9 cellular contexts compared by ENCODE assay signal in genomic region chr2:216142540-216142939, GRCh38.
A peak's percentile ranks its signal among the peaks of the same experiment; 100 is the strongest.
DNase-seq lines count a peak whose midpoint lies in the region; ATAC-seq lines count a peak whose summit lies in the region.
"Had no signal": no experiment of that assay in that cellular context is flagged by ENCODE, and none has a peak within 500 bp of the region (broad histone marks: within the 10 kb centered on the region; RNA-seq: fewer than 3 reads in every experiment).

No MANE protein-coding gene starts in this region.

- ATAC-seq in HG02759 (IDR thresholded peaks at IDR 0.05; ENCODE audit: unreplicated experiment), result peak; percentile 99
- ATAC-seq in stimulated activated naive CD8-positive, alpha-beta T cell treated with anti-CD3 and anti-CD28 coated beads, Interleukin-15, Interleukin-2, amounts not matched to agents 100 U/mL and 50 U/mL, for 24 hours, result peak; percentile 86

- peaks cover 54% of the 10 kb centered on the region for H3K36me3 Mint-ChIP-seq in T-helper 1 cell treated with Interleukin-12 subunit alpha and Interleukin-12 subunit beta and Interleukin-4 antibody, amounts not matched to agents 30 μg/mL and 1 μg/mL, for 36 hours (ENCODE audit: low read depth)

- DNase-seq in activated gamma-delta T cell treated with Interleukin-2 at 50 U/mL for 16 hours (peak; percentile 15), activated gamma-delta T cell (lab: John Stamatoyannopoulos, UW) (no peak), NCI-H187 treated with DMSO at 0.1 percent for 48 hours (lab: John Stamatoyannopoulos, UW) (no peak), NCI-H526 treated with DMSO at 0.1 percent for 48 hours (lab: John Stamatoyannopoulos, UW) (no peak), midbrain (lab: John Stamatoyannopoulos, UW) (no peak)
- peak; percentile 26 for DNase-seq in stimulated activated naive CD8-positive, alpha-beta T cell treated with anti-CD3 and anti-CD28 coated beads, Interleukin-15, Interleukin-2, amounts not matched to agents 100 U/mL and 50 U/mL, for 24 hours

- peaks cover 21% of the 10 kb centered on the region for H3K4me1 Mint-ChIP-seq in T-helper 1 cell treated with Interleukin-12 subunit alpha and Interleukin-12 subunit beta and Interleukin-4 antibody, amounts not matched to agents 30 μg/mL and 1 μg/mL, for 36 hours (ENCODE audit: low read depth)

- no peaks in the 10 kb centered on the region for H3K27me3 Mint-ChIP-seq in T-helper 1 cell treated with Interleukin-12 subunit alpha and Interleukin-12 subunit beta and Interleukin-4 antibody, amounts not matched to agents 30 μg/mL and 1 μg/mL, for 36 hours (ENCODE audit: low read depth)
- H3K27me3 Mint-ChIP-seq: CD8-positive, alpha-beta memory T cell had no signal

- peak overlapping the region; percentile 19 for H3K27ac Mint-ChIP-seq in T-helper 1 cell treated with Interleukin-12 subunit alpha and Interleukin-12 subunit beta and Interleukin-4 antibody, amounts not matched to agents 30 μg/mL and 1 μg/mL, for 36 hours

- H3K4me3 Mint-ChIP-seq in T-helper 1 cell treated with Interleukin-12 subunit alpha and Interleukin-12 subunit beta and Interleukin-4 antibody, amounts not matched to agents 30 μg/mL and 1 μg/mL, for 36 hours, result no peak overlapping the region
- H3K4me3 Mint-ChIP-seq: CD8-positive, alpha-beta memory T cell had no signal

- no peaks in the 10 kb centered on the region for H3K9me3 Mint-ChIP-seq in T-helper 1 cell treated with Interleukin-12 subunit alpha and Interleukin-12 subunit beta and Interleukin-4 antibody, amounts not matched to agents 30 μg/mL and 1 μg/mL, for 36 hours
- H3K9me3 Mint-ChIP-seq: CD8-positive, alpha-beta memory T cell had no signal

Comparison
In these comparisons a context has a peak if more than half of its experiments do, and no peak if none do; other contexts are left out.
1. DNase-seq: peak in activated gamma-delta T cell treated with Interleukin-2 at 50 U/mL for 16 hours (single experiment) and stimulated activated naive CD8-positive, alpha-beta T cell treated with anti-CD3 and anti-CD28 coated beads, Interleukin-15, Interleukin-2, amounts not matched to agents 100 U/mL and 50 U/mL, for 24 hours (single experiment); none in activated gamma-delta T cell (single experiment), NCI-H187 treated with DMSO at 0.1 percent for 48 hours (single experiment), NCI-H526 treated with DMSO at 0.1 percent for 48 hours (single experiment) and midbrain (single experiment).